ENCODE assay signal across 30 cellular contexts in the genomic region with DNA sequence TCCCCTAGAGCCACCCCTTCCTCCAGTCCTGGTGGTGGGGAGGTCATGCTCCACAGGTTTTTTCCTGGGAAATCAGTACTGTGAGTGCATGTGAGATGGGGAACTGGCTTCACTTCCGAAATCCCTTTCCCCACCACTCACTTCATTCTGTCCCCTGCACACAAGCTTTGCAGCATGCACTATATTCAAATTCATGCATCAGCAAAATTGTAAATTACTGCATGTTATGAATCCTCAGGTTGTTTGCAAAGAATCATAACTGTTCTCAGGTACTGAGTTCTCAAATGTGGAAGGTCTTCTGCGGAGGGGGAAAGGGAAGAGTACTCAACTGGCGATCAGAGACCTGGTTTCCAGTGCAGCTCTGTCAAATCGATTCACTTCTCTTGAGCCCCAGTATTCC. TPM values are rescaled to one million over a fixed set of nuclear protein-coding genes. Genes with fewer than 3 reads are reported as not detected.
"Had no signal": no experiment of that assay in that cellular context is flagged by ENCODE, and none has a peak within 500 bp of the region (broad histone marks: within the 10 kb centered on the region; RNA-seq: fewer than 3 reads in every experiment).

No MANE protein-coding gene starts in this region.

- H3K4me2 ChIP-seq: smooth muscle cell had no signal

- H3K4me3 ChIP-seq: esophagus squamous epithelium, left lung, lower lobe of right lung, pancreas, prostate gland, smooth muscle cell, tibial nerve had no signal

- H3K9me3 Mint-ChIP-seq: activated CD8-positive, alpha-beta T cell treated with anti-CD3 and anti-CD28 coated beads for 36 hours; activated T-cell treated with anti-CD3 and anti-CD28 coated beads, Interleukin-2, amount 50 U/mL, for 4 hours; activated T-helper 17 cell treated with anti-CD3 and anti-CD28 coated beads, Interleukin-2, amount 50 U/mL, for 72 hours; nephron; stimulated activated naive B cell treated with anti-CD40 and anti-IgM and Interleukin-4, amounts not matched to agents 10 μg/mL and 1 μg/mL and 100 μg/mL, for 72 hours had no signal

- H3K4me3 Mint-ChIP-seq: activated CD8-positive, alpha-beta T cell treated with anti-CD3 and anti-CD28 coated beads for 36 hours; activated T-cell treated with anti-CD3 and anti-CD28 coated beads, Interleukin-2, amount 50 U/mL, for 4 hours; activated T-helper 17 cell treated with anti-CD3 and anti-CD28 coated beads, Interleukin-2, amount 50 U/mL, for 72 hours; nephron; stimulated activated naive B cell treated with anti-CD40 and anti-IgM and Interleukin-4, amounts not matched to agents 10 μg/mL and 1 μg/mL and 100 μg/mL, for 72 hours; T-helper 17 cell had no signal

- H3K27me3 Mint-ChIP-seq: activated CD8-positive, alpha-beta T cell treated with anti-CD3 and anti-CD28 coated beads for 36 hours; activated T-helper 17 cell treated with anti-CD3 and anti-CD28 coated beads, Interleukin-2, amount 50 U/mL, for 72 hours; stimulated activated naive B cell treated with anti-CD40 and anti-IgM and Interleukin-4, amounts not matched to agents 10 μg/mL and 1 μg/mL and 100 μg/mL, for 72 hours; T-helper 17 cell had no signal

- H3K4me1 ChIP-seq: esophagus squamous epithelium, left lung, lower lobe of right lung, prostate gland had no signal

- FAIRE-seq: pancreas had no signal

- H3K4me1 Mint-ChIP-seq: activated T-helper 17 cell treated with anti-CD3 and anti-CD28 coated beads, Interleukin-2, amount 50 U/mL, for 72 hours; stimulated activated naive B cell treated with anti-CD40 and anti-IgM and Interleukin-4, amounts not matched to agents 10 μg/mL and 1 μg/mL and 100 μg/mL, for 72 hours; T-helper 17 cell had no signal

- ATAC-seq: activated CD8-positive, alpha-beta T cell treated with anti-CD3 and anti-CD28 coated beads for 36 hours; activated T-cell treated with anti-CD3 and anti-CD28 coated beads, Interleukin-2, amount 50 U/mL, for 4 hours; activated T-helper 17 cell treated with anti-CD3 and anti-CD28 coated beads, Interleukin-2, amount 50 U/mL, for 72 hours; left lung; lower lobe of right lung; pancreas; stimulated activated naive B cell treated with anti-CD40 and anti-IgM and Interleukin-4, amounts not matched to agents 10 μg/mL and 1 μg/mL and 100 μg/mL, for 72 hours; T-helper 17 cell had no signal

- H3K27ac ChIP-seq: esophagus squamous epithelium, left lung, lower lobe of right lung, pancreas, prostate gland, tibial nerve had no signal

- H3K27ac Mint-ChIP-seq: activated CD8-positive, alpha-beta T cell treated with anti-CD3 and anti-CD28 coated beads for 36 hours; T-helper 17 cell had no signal

- DNase-seq: activated CD4-positive, alpha-beta T cell treated with anti-CD3 and anti-CD28 coated beads, Interleukin-2, amount 50 U/mL, for 1 hour; activated CD8-positive, alpha-beta T cell treated with anti-CD3 and anti-CD28 coated beads for 36 hours; activated gamma-delta T cell treated with Interleukin-2 at 50 U/mL for 16 hours; activated naive CD4-positive, alpha-beta T cell treated with anti-CD3 and anti-CD28 coated beads, Interleukin-2, amount 50 U/mL, for 16 hours; activated T-cell treated with anti-CD3 and anti-CD28 coated beads, Interleukin-2, amount 50 U/mL, for 4 hours; amniotic stem cell; central memory CD4-positive, alpha-beta T cell; dermis blood vessel endothelial cell; effector CD4-positive, alpha-beta T cell; esophagus squamous epithelium; foreskin melanocyte; kidney glomerular epithelial cell; left lung; lower lobe of right lung; mesendoderm; retina; stimulated activated CD4-positive, alpha-beta T cell treated with anti-CD3 and anti-CD28 coated beads, Interleukin-1b, Interleukin-23, amount 100 ng/mL, for 48 hours; stimulated activated CD4-positive, alpha-beta T cell treated with anti-CD3 and anti-CD28 coated beads, Interleukin-4, amount 100 ng/mL, for 4 hours; stimulated activated naive B cell treated with anti-CD40 and anti-IgM and Interleukin-4, amounts not matched to agents 10 μg/mL and 1 μg/mL and 100 μg/mL, for 72 hours; T-helper 17 cell; T1000 had no signal

- H3K9me3 ChIP-seq: esophagus squamous epithelium, left lung, lower lobe of right lung, pancreas, prostate gland, tibial nerve had no signal

- H3K36me3 ChIP-seq: pancreas, prostate gland had no signal

- H3K27me3 ChIP-seq: esophagus squamous epithelium, left lung, pancreas, tibial nerve had no signal

RNA-seq across cellular contexts. Expression of gene LHX4, which starts 42.3 kb away (rescaled TPM):
- total RNA-seq: activated CD8-positive, alpha-beta T cell treated with anti-CD3 and anti-CD28 coated beads for 36 hours; dermis blood vessel endothelial cell; glomerular endothelial cell; lower lobe of right lung; prostate gland; smooth muscle cell; T-helper 17 cell; temporal lobe; tibial nerve; ureter had no signal
- polyA plus RNA-seq: smooth muscle cell had no signal
